8 cellular contexts compared by ENCODE assay signal in genomic region chr1:9004731-9005708, GRCh38. TPM values are rescaled to one million over a fixed set of nuclear protein-coding genes. Genes with fewer than 3 reads are reported as not detected.
DNase-seq lines count a peak whose midpoint lies in the region; ATAC-seq and TF ChIP-seq lines count a peak whose summit lies in the region.

No MANE protein-coding gene starts in this region.

- no peaks in the 10 kb centered on the region for H3K36me3 ChIP-seq in NT2/D1 (ENCODE audit: insufficient read depth, insufficient read length, low read length)

- TF ChIP-seq CTCF in CD14-positive monocyte (IDR thresholded peaks at IDR 0.05) (peak; percentile 96), epithelial cell of esophagus (IDR thresholded peaks at IDR 0.05; ENCODE audit: insufficient read depth, low read depth, low read length, missing control alignments) (peak; percentile 94)

- H3K27me3 Mint-ChIP-seq in CD14-positive monocyte (ENCODE audit: low read depth in 3 of 3) (peaks cover 2 to 9% (median 6%) of the 10 kb centered on the region in 3 donors), naive B cell (peaks cover 0 to 6% (median 0%) of the 10 kb centered on the region in 3 donors)

- peak; percentile 56 to 88 for ATAC-seq in naive B cell (ENCODE audit: low read depth in 2 of 2)
- ATAC-seq in HG02938 (IDR thresholded peaks at IDR 0.05; ENCODE audit: unreplicated experiment) = no peak

- DNase-seq in CD14-positive monocyte (ENCODE audit: low spot score) (peak; percentile 70), GOT3 (lab: John Stamatoyannopoulos, UW) (peak; percentile 74), NT2/D1 (ENCODE audit: low read depth, low spot score) (peak; percentile 73), epithelial cell of esophagus (ENCODE audit: low read depth) (peak; percentile 83), naive B cell (peak; percentile 66)
- DNase-seq in activated CD8-positive, alpha-beta memory T cell treated with anti-CD3 and anti-CD28 coated beads, Interleukin-2, amount 50 U/mL, for 4 hours = peak; percentile 85
- DNase-seq in stimulated activated CD8-positive, alpha-beta memory T cell treated with anti-CD3 and anti-CD28 coated beads, Interleukin-7, amount 100 ng/mL, for 24 hours (ENCODE audit: low read depth) = peak; percentile 76

- H3K4me3 ChIP-seq in NT2/D1 (ENCODE audit: insufficient read length, low read depth) (no peak overlapping the region), epithelial cell of esophagus (ENCODE audit: low read length) (no peak overlapping the region)

- H3K27ac Mint-ChIP-seq in CD14-positive monocyte (peak overlapping the region in 1 of 7 donors; percentile 61), naive B cell (peak overlapping the region in 1 of 6 donors; percentile 86)

- H3K9ac ChIP-seq in NT2/D1 (ENCODE audit: insufficient read length, low read depth) = peak overlapping the region; percentile 47

- H3K4me1 ChIP-seq in NT2/D1 (ENCODE audit: insufficient read depth, insufficient read length) = peaks cover 7% of the 10 kb centered on the region

- H3K4me3 Mint-ChIP-seq in CD14-positive monocyte = peak overlapping the region in 1 of 2 donors; percentile 59
- H3K4me3 Mint-ChIP-seq in naive B cell = peak overlapping the region in 3 of 8 donors; percentile 10 to 37 (median 32)

- H3K4me1 Mint-ChIP-seq in CD14-positive monocyte = peaks cover 34% of the 10 kb centered on the region
- peaks cover 13 to 45% (median 14%) of the 10 kb centered on the region in 3 donors for H3K4me1 Mint-ChIP-seq in naive B cell

- H3K36me3 Mint-ChIP-seq in CD14-positive monocyte = no peaks in the 10 kb centered on the region
- H3K36me3 Mint-ChIP-seq in naive B cell = no peaks in the 10 kb centered on the region

- no peaks in the 10 kb centered on the region for H3K9me3 ChIP-seq in NT2/D1 (ENCODE audit: insufficient read depth, low read length)

- no peaks in the 10 kb centered on the region for H3K27me3 ChIP-seq in NT2/D1 (ENCODE audit: insufficient read depth, insufficient read length)

- no peaks in the 10 kb centered on the region for H3K9me3 Mint-ChIP-seq in CD14-positive monocyte
- no peaks in the 10 kb centered on the region for H3K9me3 Mint-ChIP-seq in naive B cell

- intact Hi-C loops in CD14-positive monocyte (cut with micrococcal nuclease) = no loop called here

RNA-seq across cellular contexts. Expression of gene SLC2A7, which starts 21.2 kb away (rescaled TPM):
- polyA plus RNA-seq in CD14-positive monocyte (not detected), naive B cell (ENCODE audit: low read depth in 6 of 6) (not detected)

RNA-seq across cellular contexts. Expression of gene CA6, which starts 59.4 kb away (rescaled TPM):
- polyA plus RNA-seq in CD14-positive monocyte = not detected
- polyA plus RNA-seq in naive B cell (ENCODE audit: low read depth in 6 of 6) = not detected
